In genomic region chr5:148584103-148584502, GRCh38 we compare ENCODE assay signal across 35 cellular contexts.
DNase-seq lines count a peak whose midpoint lies in the region; ATAC-seq, FAIRE-seq and TF ChIP-seq lines count a peak whose summit lies in the region.
"Had no signal": no experiment of that assay in that cellular context is flagged by ENCODE, and none has a peak within 500 bp of the region (broad histone marks: within the 10 kb centered on the region; RNA-seq: fewer than 3 reads in every experiment).

No MANE protein-coding gene starts in this region.

- in situ Hi-C loops in K562 (cut with MboI) = no loop called here

- H3K4me1 ChIP-seq in K562 (replicated peaks in 1 of 2; ENCODE audit: control insufficient read depth in 2 of 2, insufficient read depth in 2 of 2, low read length in 2 of 2) (no peaks in the 10 kb centered on the region), mucosa of descending colon (ENCODE audit: low read depth) (no peaks in the 10 kb centered on the region)
- H3K4me1 ChIP-seq: A549; BE2C; BLaER1; BLaER1 treated with 17β-estradiol and CSF1 and Interleukin-3, amounts not matched to agents 10 nM and 100 nM had no signal

- peak; percentile 17 for DNase-seq in activated CD4-positive, alpha-beta T cell treated with anti-CD3 and anti-CD28 coated beads, Interleukin-2, amount 10 ng/mL, durations not matched to agents 24 days and 14 days
- no peak for DNase-seq in activated CD4-positive, alpha-beta T cell treated with anti-CD3 and anti-CD28 coated beads, Interleukin-2, amount 50 U/mL, for 1 hour
- peak in 1 of 4 experiments; percentile 16 for DNase-seq in K562 (ENCODE audit: extremely low read depth in 1 of 4, low spot score in 3 of 4)
- DNase-seq in mucosa of descending colon = no peak
- no peak for DNase-seq in NCI-H2107 treated with DMSO at 0.1 percent for 48 hours (lab: John Stamatoyannopoulos, UW; ENCODE audit: unreplicated experiment)
- DNase-seq: 8988T; ACHN; AML-193; BE2C; C1 segment of cervical spinal cord; Caco-2; Calu3; CD4-positive, alpha-beta memory T cell; CD4-positive, alpha-beta T cell; CD4-positive, CD25-positive, alpha-beta regulatory T cell; CD8-positive, alpha-beta memory T cell; CD8-positive, alpha-beta T cell; COR-L47; DMS 273 treated with DMSO at 0.1 percent for 48 hours; DMS153; DMS53; DMS79; DMS79 treated with DMSO at 0.1 percent for 48 hours; DND-41 had no signal

- no peak overlapping the region for H3K4me2 ChIP-seq in K562 (ENCODE audit: insufficient read depth, low read length)
- H3K4me2 ChIP-seq: A549; BLaER1; BLaER1 treated with 17β-estradiol and CSF1 and Interleukin-3, amounts not matched to agents 10 nM and 100 nM had no signal

- TF ChIP-seq CTCF in K562 (IDR thresholded peaks at IDR 0.05 in 2 of 3, conservative IDR thresholded peaks at IDR 0.05 in 1 of 3; ENCODE audit: insufficient read depth in 2 of 3, low read depth in 1 of 3, low read length in 3 of 3) = no peak
- no peak for TF ChIP-seq CTCF in mucosa of descending colon (IDR thresholded peaks at IDR 0.05)

- no peaks in the 10 kb centered on the region for H3K27me3 ChIP-seq in K562 (ENCODE audit: control insufficient read depth in 2 of 2, insufficient read depth in 2 of 2, low read length in 2 of 2)
- H3K27me3 ChIP-seq: BE2C; BLaER1; BLaER1 treated with 17β-estradiol and CSF1 and Interleukin-3, amounts not matched to agents 10 nM and 100 nM had no signal

- H3K9me1 ChIP-seq in K562 (ENCODE audit: control insufficient read depth, insufficient read depth, low read length) = no peaks in the 10 kb centered on the region

- no peaks in the 10 kb centered on the region for H4K20me1 ChIP-seq in K562 (replicated peaks; ENCODE audit: control insufficient read depth, insufficient read depth, low read length)
- H4K20me1 ChIP-seq: BLaER1; BLaER1 treated with 17β-estradiol and CSF1 and Interleukin-3, amounts not matched to agents 10 nM and 100 nM had no signal

- H3K27me3 Mint-ChIP-seq in activated CD4-positive, alpha-beta T cell treated with anti-CD3 and anti-CD28 coated beads, Interleukin-2, amount 10 ng/mL, durations not matched to agents 24 days and 14 days = peaks cover 2% of the 10 kb centered on the region
- H3K27me3 Mint-ChIP-seq: B cell; CD4-positive, alpha-beta T cell had no signal

- CTCF ChIA-PET in K562 (lab: Yijun Ruan, JAX; ENCODE audit: low intra/inter-chr PET ratio) = no interaction called here

- H3K27ac ChIP-seq in K562 (ENCODE audit: extremely low read depth, low read depth, low read length) = no peak overlapping the region
- H3K27ac ChIP-seq: 22Rv1; A549; BLaER1; BLaER1 treated with 17β-estradiol and CSF1 and Interleukin-3, amounts not matched to agents 10 nM and 100 nM; C4-2B had no signal

- H3K36me3 ChIP-seq in K562 (ENCODE audit: control insufficient read depth, insufficient read depth, low read length) (no peaks in the 10 kb centered on the region), mucosa of descending colon (ENCODE audit: low read depth) (no peaks in the 10 kb centered on the region)
- H3K36me3 ChIP-seq: BE2C; BLaER1; BLaER1 treated with 17β-estradiol and CSF1 and Interleukin-3, amounts not matched to agents 10 nM and 100 nM had no signal

- H3K4me1 Mint-ChIP-seq in activated CD4-positive, alpha-beta T cell treated with anti-CD3 and anti-CD28 coated beads, Interleukin-2, amount 10 ng/mL, durations not matched to agents 24 days and 14 days = no peaks in the 10 kb centered on the region
- H3K4me1 Mint-ChIP-seq: B cell; CD14-positive monocyte; CD4-positive, alpha-beta memory T cell; CD4-positive, CD25-positive, alpha-beta regulatory T cell; CD8-positive, alpha-beta memory T cell had no signal

- no peaks in the 10 kb centered on the region for H3K9me3 Mint-ChIP-seq in activated CD4-positive, alpha-beta T cell treated with anti-CD3 and anti-CD28 coated beads, Interleukin-2, amount 10 ng/mL, durations not matched to agents 24 days and 14 days
- H3K9me3 Mint-ChIP-seq: CD4-positive, alpha-beta T cell had no signal

- no peak for TF ChIP-seq EP300 in K562 (IDR thresholded peaks at IDR 0.05; ENCODE audit: low read length)

- H3K9me3 ChIP-seq in K562 (replicated peaks; ENCODE audit: control insufficient read depth, insufficient read depth, low read depth, low read length) (no peaks in the 10 kb centered on the region), mucosa of descending colon (no peaks in the 10 kb centered on the region)
- H3K9me3 ChIP-seq: A549; BE2C; BLaER1; BLaER1 treated with 17β-estradiol and CSF1 and Interleukin-3, amounts not matched to agents 10 nM and 100 nM; Caco-2 had no signal

- intact Hi-C loops in activated CD4-positive, alpha-beta T cell treated with anti-CD3 and anti-CD28 coated beads, Interleukin-2, amount 10 ng/mL, durations not matched to agents 24 days and 14 days (cut with micrococcal nuclease) = no loop called here
- intact Hi-C loops in K562 (cut with micrococcal nuclease) = no loop called here
- intact Hi-C loops in mucosa of descending colon (cut with DNase I, micrococcal nuclease) = no loop called here

- no peak overlapping the region for H3K4me3 Mint-ChIP-seq in activated CD4-positive, alpha-beta T cell treated with anti-CD3 and anti-CD28 coated beads, Interleukin-2, amount 10 ng/mL, durations not matched to agents 24 days and 14 days
- H3K4me3 Mint-ChIP-seq: B cell; CD14-positive monocyte; CD4-positive, alpha-beta memory T cell; CD4-positive, alpha-beta T cell; CD4-positive, CD25-positive, alpha-beta regulatory T cell; CD8-positive, alpha-beta memory T cell; CD8-positive, alpha-beta T cell had no signal

- TF ChIP-seq POLR2A in K562 (conservative IDR thresholded peaks at IDR 0.05) = no peak

- POLR2A ChIA-PET in K562 (lab: Yijun Ruan, JAX) = no interaction called here

- no peaks in the 10 kb centered on the region for H3K36me3 Mint-ChIP-seq in activated CD4-positive, alpha-beta T cell treated with anti-CD3 and anti-CD28 coated beads, Interleukin-2, amount 10 ng/mL, durations not matched to agents 24 days and 14 days (ENCODE audit: low read depth)
- H3K36me3 Mint-ChIP-seq: CD14-positive monocyte; CD4-positive, alpha-beta memory T cell; CD4-positive, CD25-positive, alpha-beta regulatory T cell; CD8-positive, alpha-beta memory T cell; CD8-positive, alpha-beta T cell had no signal

- BruUV-seq in K562 (replicated peaks; lab: Mats Ljungman, UMichigan) = no TSS peak

- TF ChIP-seq RAD21 in K562 (CRISPR knock-in tag; conservative IDR thresholded peaks at IDR 0.05 in 1 of 2, IDR thresholded peaks at IDR 0.05 in 1 of 2) = no peak

- H3K27ac Mint-ChIP-seq in activated CD4-positive, alpha-beta T cell treated with anti-CD3 and anti-CD28 coated beads, Interleukin-2, amount 10 ng/mL, durations not matched to agents 24 days and 14 days = no peak overlapping the region
- H3K27ac Mint-ChIP-seq: B cell; CD14-positive monocyte; CD4-positive, alpha-beta memory T cell; CD4-positive, alpha-beta T cell; CD4-positive, CD25-positive, alpha-beta regulatory T cell; CD8-positive, alpha-beta memory T cell; CD8-positive, alpha-beta T cell had no signal

- no peak overlapping the region for H2AFZ ChIP-seq in K562 (ENCODE audit: low read depth, low read length)

- FAIRE-seq in K562 (lab: Jason Lieb, UNC) (no peak), colon (lab: Jason Lieb, UNC) (peak; percentile 51)
- FAIRE-seq: A549, D721Med had no signal

- peak; percentile 37; the same call in 1 of the 3 replicates for ATAC-seq in K562
- peak; percentile 43 for ATAC-seq in mucosa of descending colon
- ATAC-seq in HG02884 (IDR thresholded peaks at IDR 0.05; ENCODE audit: unreplicated experiment) = no peak
- no peak for ATAC-seq in GM18498 (IDR thresholded peaks at IDR 0.05; ENCODE audit: unreplicated experiment)
- ATAC-seq: A549; CD8-positive, alpha-beta T cell had no signal

- no peak overlapping the region for H3K4me3 ChIP-seq in K562
- no peak overlapping the region for H3K4me3 ChIP-seq in mucosa of descending colon
- H3K4me3 ChIP-seq: A549; BLaER1; BLaER1 treated with 17β-estradiol and CSF1 and Interleukin-3, amounts not matched to agents 10 nM and 100 nM had no signal

- no peaks in the 10 kb centered on the region for H3K79me2 ChIP-seq in K562 (ENCODE audit: control insufficient read depth, insufficient read depth, low read length)

- H3K9ac ChIP-seq in K562 (ENCODE audit: insufficient read depth in 1 of 2, low read depth in 2 of 2, low read length in 2 of 2) = no peak overlapping the region
- H3K9ac ChIP-seq: BLaER1; BLaER1 treated with 17β-estradiol and CSF1 and Interleukin-3, amounts not matched to agents 10 nM and 100 nM had no signal

TF ChIP-seq in K562, 482 proteins besides CTCF, POLR2A, EP300 and RAD21 (continues in another document):
- TF ChIP-seq ELF1 (tag; IDR thresholded peaks at IDR 0.05) (no peak), CBFA2T3 (IDR thresholded peaks at IDR 0.05) (peak; percentile 61), ZNF184 (CRISPR knock-in tag; IDR thresholded peaks at IDR 0.05) (no peak), TCF3 (CRISPR knock-in tag; IDR thresholded peaks at IDR 0.05) (peak; percentile 68), TAL1 (IDR thresholded peaks at IDR 0.05) (peak; percentile 72), ZNF551 (CRISPR knock-in tag; IDR thresholded peaks at IDR 0.05) (no peak), POLR2AphosphoS2 (IDR thresholded peaks at IDR 0.05; ENCODE audit: low read length) (no peak), MTA2 (IDR thresholded peaks at IDR 0.05; ENCODE audit: low read depth) (0 out of 2 replicates have a peak, but pooled peaks have one; percentile 15), CSDE1 (IDR thresholded peaks at IDR 0.05) (no peak), CREM (IDR thresholded peaks at IDR 0.05; ENCODE audit: low read depth) (no peak), ARID1B (IDR thresholded peaks at IDR 0.05) (peak; percentile 42; the same call in 1 of the 2 replicates)

Comparison
In these comparisons a context has a peak if more than half of its experiments do, and no peak if none do; other contexts are left out.
1. ATAC-seq: peak in K562 (single experiment) and mucosa of descending colon (single experiment); none in HG02884 (single experiment) and GM18498 (single experiment).